8 cellular contexts compared by ENCODE assay signal in genomic region chr14:64880382-64881121, GRCh38. TPM values are rescaled to one million over a fixed set of nuclear protein-coding genes. Genes with fewer than 3 reads are reported as not detected.
DNase-seq lines count a peak whose midpoint lies in the region; ATAC-seq and TF ChIP-seq lines count a peak whose summit lies in the region.

No MANE protein-coding gene starts in this region.

- DNase-seq in Right ventricle myocardium inferior (ENCODE audit: missing footprints), result peak; percentile 66
- no peak for DNase-seq in cardiac septum (ENCODE audit: low spot score)
- peak; percentile 75 for DNase-seq in NCI-H146 (lab: John Stamatoyannopoulos, UW)
- DNase-seq in activated CD4-positive, CD25-positive, alpha-beta regulatory T cell treated with anti-CD3 and anti-CD28 coated beads, Interleukin-2, amount 50 U/mL, for 16 hours (ENCODE audit: low read depth, low spot score), result peak; percentile 2
- peak; percentile 39 for DNase-seq in central memory CD4-positive, alpha-beta T cell
- peak in 1 of 2 donors; percentile 87 for DNase-seq in lower leg skin (ENCODE audit: low spot score in 2 of 2)
- DNase-seq in stimulated activated CD4-positive, alpha-beta T cell treated with anti-CD3 and anti-CD28 coated beads, TNF-alpha, amount 100 ng/mL, for 1 hour (ENCODE audit: low read depth in 3 of 3, low spot score in 1 of 3), result peak; percentile 12 to 51 (median 27)

- WGBS in lower leg skin, 2 donors, result 2 to 4% methylated on average over 29 to 41 of the region's 42 CpGs

- ATAC-seq in Right ventricle myocardium inferior, result peak; percentile 64
- no peak for ATAC-seq in GM19452 (IDR thresholded peaks at IDR 0.05; ENCODE audit: unreplicated experiment)

- TF ChIP-seq POLR2A in lower leg skin (IDR thresholded peaks at IDR 0.05), result no peak

- no peak for TF ChIP-seq CTCF in lower leg skin (IDR thresholded peaks at IDR 0.05)

- H3K4me3 ChIP-seq in lower leg skin (ENCODE audit: low read depth, poor library complexity, severe bottlenecking), result peak overlapping the region; percentile 44

- intact Hi-C loops in Right ventricle myocardium inferior (cut with DNase I) (loop anchor here (1.0 to 10.0 kb wide), 3 partner anchors 39 to 206 kb away; no protein-coding TSS in a partner anchor), cardiac septum (cut with DNase I) (no loop called here), lower leg skin (cut with DNase I; ENCODE audit: low total_unique reads) (no loop called here)

RNA-seq across cellular contexts. Expression of gene SPTB, which starts 0.8 kb away (rescaled TPM):
- 79.4 TPM for total RNA-seq in Right ventricle myocardium inferior
- total RNA-seq in cardiac septum, result 113 TPM
- 1 to 10 TPM in 2 of 4 donors, under 1 TPM in 2; 0.34 to 1.3 (median 0.92) TPM for total RNA-seq in lower leg skin

RNA-seq across cellular contexts. Expression of gene CHURC1, which starts 33.7 kb away (rescaled TPM):
- 98.2 TPM for total RNA-seq in Right ventricle myocardium inferior
- 82.6 TPM for total RNA-seq in cardiac septum
- 10 to 100 TPM; 52.4 to 79.2 (median 63.8) TPM for total RNA-seq in lower leg skin

Comparison
In these comparisons a context has a peak if more than half of its experiments do, and no peak if none do; other contexts are left out.
1. RNA of gene SPTB, which starts 0.8 kb away (total RNA-seq): 113 TPM in cardiac septum (single experiment) and 79.4 TPM in Right ventricle myocardium inferior (single experiment); 0.34 to 1.3 TPM in lower leg skin; every median in the first group is over 10 times any median in the second.